1 cellular context compared by ENCODE assay signal in the genomic region with DNA sequence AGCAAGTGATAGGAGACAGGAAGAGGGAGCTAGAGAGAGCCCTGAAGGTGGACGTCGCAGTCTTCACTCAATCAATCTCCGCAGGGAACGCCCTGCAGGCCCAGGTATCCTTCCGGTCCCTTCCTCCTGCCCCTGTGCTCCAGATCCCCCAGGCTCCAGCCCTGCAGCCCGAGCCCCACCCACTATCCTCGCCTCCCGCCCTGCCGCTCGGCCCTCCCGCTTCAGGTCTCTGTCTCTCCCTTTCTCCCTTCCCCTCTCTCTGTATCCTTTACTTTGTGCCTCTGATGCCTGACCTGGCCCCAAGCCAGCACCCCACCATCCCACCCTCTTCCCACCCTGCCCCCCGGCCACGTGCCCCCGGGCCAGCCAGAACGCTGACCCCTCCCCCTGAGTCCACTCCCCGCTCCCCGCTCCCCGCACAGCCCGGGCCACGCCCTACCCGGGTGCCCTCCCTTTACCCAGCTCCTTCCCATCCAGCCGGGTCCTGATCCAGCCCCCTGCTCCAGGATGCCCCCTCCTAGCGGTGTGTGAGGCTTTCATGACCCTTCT.
TF ChIP-seq lines count a peak whose summit lies in the region.

No MANE protein-coding gene starts in this region.

TF ChIP-seq in IMR-90, 13 proteins besides CTCF, POLR2A, EP300 and RAD21 (continued from another document):
- no peak for TF ChIP-seq ELK1 (IDR thresholded peaks at IDR 0.05; ENCODE audit: borderline replicate concordance, low read depth, low read length)
- TF ChIP-seq MXI1 (IDR thresholded peaks at IDR 0.05; ENCODE audit: borderline replicate concordance, low read depth, low read length) = no peak
- TF ChIP-seq, protein P1, sequence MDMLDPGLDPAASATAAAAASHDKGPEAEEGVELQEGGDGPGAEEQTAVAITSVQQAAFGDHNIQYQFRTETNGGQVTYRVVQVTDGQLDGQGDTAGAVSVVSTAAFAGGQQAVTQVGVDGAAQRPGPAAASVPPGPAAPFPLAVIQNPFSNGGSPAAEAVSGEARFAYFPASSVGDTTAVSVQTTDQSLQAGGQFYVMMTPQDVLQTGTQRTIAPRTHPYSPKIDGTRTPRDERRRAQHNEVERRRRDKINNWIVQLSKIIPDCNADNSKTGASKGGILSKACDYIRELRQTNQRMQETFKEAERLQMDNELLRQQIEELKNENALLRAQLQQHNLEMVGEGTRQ (IDR thresholded peaks at IDR 0.05; ENCODE audit: low read depth, low read length) = no peak; the same call in 1 of the 2 replicates
- TF ChIP-seq CEBPB (IDR thresholded peaks at IDR 0.05; ENCODE audit: low read depth, low read length) = no peak
- TF ChIP-seq MAZ (IDR thresholded peaks at IDR 0.05; ENCODE audit: borderline replicate concordance, low read depth, low read length) = no peak
- TF ChIP-seq FOS (IDR thresholded peaks at IDR 0.05; ENCODE audit: low read depth, low read length) = no peak
- TF ChIP-seq SMC3 (IDR thresholded peaks at IDR 0.05; ENCODE audit: low read depth, low read length) = no peak
- TF ChIP-seq CHD1 (IDR thresholded peaks at IDR 0.05; ENCODE audit: low read depth, low read length) = no peak
- TF ChIP-seq NFE2L2 (IDR thresholded peaks at IDR 0.05; ENCODE audit: low read depth, low read length) = no peak
- no peak for TF ChIP-seq RCOR1 (IDR thresholded peaks at IDR 0.05; ENCODE audit: insufficient replicate concordance, low read length)
- TF ChIP-seq MAFK (IDR thresholded peaks at IDR 0.05; ENCODE audit: low read depth, low read length) = no peak
- no peak for TF ChIP-seq RFX5 (IDR thresholded peaks at IDR 0.05; ENCODE audit: low read depth, low read length)
